ENCODE assay signal across 17 cellular contexts in the genomic region with DNA sequence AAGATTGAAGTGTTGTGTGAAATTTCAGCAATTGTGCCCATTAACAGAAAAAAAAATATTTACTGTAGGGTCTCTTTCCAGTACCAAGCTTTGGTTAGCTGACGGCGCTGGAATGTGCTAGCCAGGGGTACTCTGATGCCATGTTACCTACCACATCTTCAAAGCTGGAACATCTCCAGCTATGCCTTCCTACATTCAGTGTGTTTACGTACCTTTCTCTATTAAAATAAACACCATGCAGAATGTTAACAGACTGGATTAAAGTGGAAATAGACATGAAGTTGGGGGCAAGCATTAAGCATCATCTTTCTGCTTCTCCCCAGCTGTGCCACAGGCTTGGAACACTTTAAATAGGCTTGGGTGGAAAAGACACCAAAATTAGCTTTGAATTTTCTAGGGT.
DNase-seq lines count a peak whose midpoint lies in the region; ATAC-seq and TF ChIP-seq lines count a peak whose summit lies in the region.
"Had no signal": no experiment of that assay in that cellular context is flagged by ENCODE, and none has a peak within 500 bp of the region (broad histone marks: within the 10 kb centered on the region; RNA-seq: fewer than 3 reads in every experiment).

No MANE protein-coding gene starts in this region.

- no peak for TF ChIP-seq RAD21 in IMR-90 (IDR thresholded peaks at IDR 0.05; ENCODE audit: low read length)

- H3K56ac ChIP-seq in IMR-90 (ENCODE audit: extremely low read depth, insufficient read depth, low read length): no peak overlapping the region

- POLR2A ChIA-PET in IMR-90 (lab: Charles Lee; ENCODE audit: unreplicated experiment): no interaction called here

- no peak overlapping the region for H3K4me3 Mint-ChIP-seq in GM23338
- H3K4me3 Mint-ChIP-seq: CD14-positive monocyte; CD4-positive, alpha-beta memory T cell had no signal

- no peak overlapping the region for H2AK5ac ChIP-seq in IMR-90 (ENCODE audit: low read depth, low read length)

- no peak overlapping the region for H2BK15ac ChIP-seq in IMR-90 (ENCODE audit: low read depth, low read length)

- no peaks in the 10 kb centered on the region for H3K27me3 ChIP-seq in GM23338 (ENCODE audit: insufficient read depth)
- no peaks in the 10 kb centered on the region for H3K27me3 ChIP-seq in IMR-90 (ENCODE audit: control insufficient read depth, insufficient read depth, low read length)
- H3K27me3 ChIP-seq in stomach smooth muscle (ENCODE audit: control insufficient read depth in 1 of 2, insufficient read depth in 2 of 2, low read length in 2 of 2): no peaks in the 10 kb centered on the region
- H3K27me3 ChIP-seq: BLaER1 had no signal

- no peak overlapping the region for H2AK9ac ChIP-seq in IMR-90 (replicated peaks; ENCODE audit: low read depth, low read length, poor library complexity)

- H3K14ac ChIP-seq in IMR-90 (replicated peaks; ENCODE audit: low read depth, low read length): peak overlapping the region; percentile 55

- H4K20me1 ChIP-seq in GM23338 (replicated peaks; ENCODE audit: insufficient read depth) (no peaks in the 10 kb centered on the region), IMR-90 (ENCODE audit: insufficient read depth, low read length) (no peaks in the 10 kb centered on the region)
- H4K20me1 ChIP-seq: BLaER1 had no signal

- no TSS peak for BruUV-seq in IMR-90 (replicated peaks; lab: Mats Ljungman, UMichigan)

- CTCF ChIA-PET in IMR-90 (lab: Yijun Ruan, JAX): interaction anchor here (1.4 kb wide), 1 partner anchor 20 kb away, joined by 3 read pairs; no protein-coding TSS in a partner anchor

- no peak overlapping the region for H4K91ac ChIP-seq in IMR-90 (ENCODE audit: insufficient read depth, low read depth, low read length)

- H3K27me3 Mint-ChIP-seq in GM23338 (ENCODE audit: insufficient read depth, low read depth, poor library complexity): peaks cover 3% of the 10 kb centered on the region

- 57% methylated on average over 2 of the region's 3 CpGs; no CpG with 5 or more reads in 1 of the 2 experiments for WGBS in IMR-90 (ENCODE audit: extremely low coverage in 2 of 2, insufficient read length in 1 of 2), 2 experiments

- TF ChIP-seq POLR2A in IMR-90 (IDR thresholded peaks at IDR 0.05; ENCODE audit: low read depth, low read length): no peak

- H2BK20ac ChIP-seq in IMR-90 (ENCODE audit: low read depth, low read length): no peak overlapping the region

- in situ Hi-C loops in IMR-90 (cut with MboI; ENCODE audit: low sequenced_read_pairs): no loop called here

- H4K8ac ChIP-seq in IMR-90 (ENCODE audit: low read depth in 2 of 2, low read length in 2 of 2): no peak overlapping the region

- H3K4ac ChIP-seq in IMR-90 (ENCODE audit: low read depth, low read length): no peak overlapping the region

- H3K27ac Mint-ChIP-seq in GM23338: no peak overlapping the region
- H3K27ac Mint-ChIP-seq: CD14-positive monocyte; CD4-positive, alpha-beta memory T cell had no signal

- TF ChIP-seq CTCF in GM23338 (conservative IDR thresholded peaks at IDR 0.05; ENCODE audit: low read depth in 2 of 2) (no peak), IMR-90 (conservative IDR thresholded peaks at IDR 0.05; ENCODE audit: low read depth, low read length) (no peak)

- no peaks in the 10 kb centered on the region for H3K79me1 ChIP-seq in IMR-90 (ENCODE audit: low read depth in 1 of 2, low read length in 2 of 2)

- H3K36me3 Mint-ChIP-seq in GM23338 (ENCODE audit: low read depth): no peaks in the 10 kb centered on the region
- H3K36me3 Mint-ChIP-seq: CD14-positive monocyte; CD4-positive, alpha-beta memory T cell had no signal

- H2BK5ac ChIP-seq in IMR-90 (ENCODE audit: low read depth, low read length, poor library complexity, severe bottlenecking): no peak overlapping the region

- DNase-seq in GM23338 (ENCODE audit: low spot score) (no peak), IMR-90 (no peak), epithelial cell of prostate (ENCODE audit: low read depth, low spot score) (no peak), T-helper 2 cell (no peak), caudate nucleus (lab: John Stamatoyannopoulos, UW) (no peak)
- DNase-seq: 8988T; CD4-positive, alpha-beta memory T cell; DMS153; DMS79; GDM1; GM23248; H7 had no signal

- intact Hi-C loops in IMR-90 (cut with micrococcal nuclease): no loop called here

- 0 out of 2 replicates have a peak overlapping the region, but pooled peaks have one; percentile 17 for H3K4me2 ChIP-seq in GM23338
- H3K4me2 ChIP-seq in IMR-90 (ENCODE audit: low read depth, low read length): no peak overlapping the region
- H3K4me2 ChIP-seq: BLaER1 had no signal

- H2AFZ ChIP-seq in GM23338 (0 out of 2 replicates have a peak overlapping the region, but pooled peaks have one; percentile 40), IMR-90 (replicated peaks; ENCODE audit: low read length, poor library complexity) (no peak overlapping the region)
- H2AFZ ChIP-seq: GM23248 had no signal

- H3K23ac ChIP-seq in IMR-90 (ENCODE audit: low read depth, low read length): no peak overlapping the region

- H3K36me3 ChIP-seq in GM23338 (ENCODE audit: insufficient read depth) (no peaks in the 10 kb centered on the region), IMR-90 (ENCODE audit: control insufficient read depth, insufficient read depth, low read length) (no peaks in the 10 kb centered on the region), stomach smooth muscle (ENCODE audit: control insufficient read depth in 2 of 2, insufficient read depth in 2 of 2, low read length in 2 of 2) (no peaks in the 10 kb centered on the region)
- H3K36me3 ChIP-seq: BLaER1 had no signal

- H4K5ac ChIP-seq in IMR-90 (ENCODE audit: low read depth, low read length): no peak overlapping the region

- no peaks in the 10 kb centered on the region for H3K9me2 ChIP-seq in GM23338 (ENCODE audit: insufficient read depth)

- no peak overlapping the region for H2BK120ac ChIP-seq in IMR-90 (ENCODE audit: low read depth, low read length)

- no peak overlapping the region for H3K18ac ChIP-seq in IMR-90 (ENCODE audit: low read depth, low read length)

- H3K4me1 ChIP-seq in GM23338 (ENCODE audit: insufficient read depth) (peaks cover 8% of the 10 kb centered on the region), IMR-90 (ENCODE audit: control insufficient read depth, insufficient read depth, low read length) (peaks cover 7% of the 10 kb centered on the region), stomach smooth muscle (ENCODE audit: control insufficient read depth, insufficient read depth, low read length) (peaks cover 7% of the 10 kb centered on the region)
- H3K4me1 ChIP-seq: BLaER1 had no signal

- no peaks in the 10 kb centered on the region for H3F3A ChIP-seq in GM23338 (replicated peaks; ENCODE audit: low read depth)

- H3K9me3 ChIP-seq in IMR-90 (ENCODE audit: control insufficient read depth, insufficient read depth, low read length) (no peaks in the 10 kb centered on the region), stomach smooth muscle (ENCODE audit: control insufficient read depth in 2 of 2, low read length in 2 of 2) (no peaks in the 10 kb centered on the region)
- H3K9me3 ChIP-seq: BLaER1 had no signal

- no peaks in the 10 kb centered on the region; the same call in 1 of the 2 replicates for H3K9me1 ChIP-seq in IMR-90 (ENCODE audit: insufficient read depth, low read length)

- dilution Hi-C loops in IMR-90 (cut with HindIII; ENCODE audit: low sequenced_read_pairs, unreplicated experiment): no loop called here

- H3K4me3 ChIP-seq in GM23338: no peak overlapping the region
- no peak overlapping the region for H3K4me3 ChIP-seq in IMR-90 (ENCODE audit: insufficient read depth, low read depth, low read length)
- H3K4me3 ChIP-seq in stomach smooth muscle (ENCODE audit: low read length in 2 of 2): peak overlapping the region; percentile 0 to 31
- H3K4me3 ChIP-seq: BLaER1, GM23248 had no signal

- H3K4me1 Mint-ChIP-seq in GM23338: peaks cover 9% of the 10 kb centered on the region
- H3K4me1 Mint-ChIP-seq: CD14-positive monocyte; CD4-positive, alpha-beta memory T cell had no signal

- no peaks in the 10 kb centered on the region for H3K9me3 Mint-ChIP-seq in GM23338

- H3K27ac ChIP-seq in GM23338 (ENCODE audit: low read depth) (no peak overlapping the region), IMR-90 (ENCODE audit: insufficient read depth, low read length) (no peak overlapping the region), epithelial cell of prostate (peak overlapping the region; percentile 83), stomach smooth muscle (ENCODE audit: low read length) (no peak overlapping the region), caudate nucleus (ENCODE audit: low read depth, low read length) (no peak overlapping the region)
- H3K27ac ChIP-seq: BLaER1, GM23248 had no signal

- ATAC-seq in GM23338: no peak
- ATAC-seq in IMR-90 (ENCODE audit: low read depth): 0 out of 2 replicates have a peak, but pooled peaks have one; percentile 28
- ATAC-seq in activated CD4-positive, CD25-positive, alpha-beta regulatory T cell treated with anti-CD3 and anti-CD28 coated beads, Interleukin-2, amount 50 U/mL, for 24 hours: no peak
- ATAC-seq: HepG2 had no signal

- H3K9ac ChIP-seq in IMR-90 (ENCODE audit: low read depth, low read length) (no peak overlapping the region), stomach smooth muscle (ENCODE audit: low read length in 2 of 2) (no peak overlapping the region)
- H3K9ac ChIP-seq: BLaER1, GM23248 had no signal

- no peaks in the 10 kb centered on the region for H3K79me2 ChIP-seq in GM23338 (replicated peaks; ENCODE audit: insufficient read depth)

TF ChIP-seq in GM23338, 12 proteins besides CTCF, POLR2A, EP300 and RAD21 (continues in another document):
- TF ChIP-seq EZH2phosphoT487 (IDR thresholded peaks at IDR 0.05; ENCODE audit: unreplicated experiment) (no peak), EZH2 (IDR thresholded peaks at IDR 0.05; ENCODE audit: low read depth, unreplicated experiment) (no peak), ZNF114 (CRISPR knock-in tag; IDR thresholded peaks at IDR 0.05) (no peak), CREB1 (CRISPR knock-in tag; IDR thresholded peaks at IDR 0.05; ENCODE audit: low read depth) (no peak), ZNF331 (CRISPR knock-in tag; IDR thresholded peaks at IDR 0.05; ENCODE audit: low read depth) (no peak)

TF ChIP-seq in IMR-90, 13 proteins besides CTCF, POLR2A, EP300 and RAD21:
- TF ChIP-seq, protein P1, sequence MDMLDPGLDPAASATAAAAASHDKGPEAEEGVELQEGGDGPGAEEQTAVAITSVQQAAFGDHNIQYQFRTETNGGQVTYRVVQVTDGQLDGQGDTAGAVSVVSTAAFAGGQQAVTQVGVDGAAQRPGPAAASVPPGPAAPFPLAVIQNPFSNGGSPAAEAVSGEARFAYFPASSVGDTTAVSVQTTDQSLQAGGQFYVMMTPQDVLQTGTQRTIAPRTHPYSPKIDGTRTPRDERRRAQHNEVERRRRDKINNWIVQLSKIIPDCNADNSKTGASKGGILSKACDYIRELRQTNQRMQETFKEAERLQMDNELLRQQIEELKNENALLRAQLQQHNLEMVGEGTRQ (IDR thresholded peaks at IDR 0.05; ENCODE audit: low read depth, low read length): no peak
- TF ChIP-seq MAZ (IDR thresholded peaks at IDR 0.05; ENCODE audit: borderline replicate concordance, low read depth, low read length) (no peak), RCOR1 (IDR thresholded peaks at IDR 0.05; ENCODE audit: insufficient replicate concordance, low read length) (no peak)

Comparison
In these comparisons a context has a peak if more than half of its experiments do, and no peak if none do; other contexts are left out.
1. H3K4me3 ChIP-seq: peak in stomach smooth muscle (2 of 2); none in GM23338 (single experiment) and IMR-90 (single experiment).